ENCODE assay signal across 8 cellular contexts in genomic region chr1:113929750-113930498, GRCh38. TPM values are rescaled to one million over a fixed set of nuclear protein-coding genes. Genes with fewer than 3 reads are reported as not detected.
A peak's percentile ranks its signal among the peaks of the same experiment; 100 is the strongest.
DNase-seq lines count a peak whose midpoint lies in the region; TF ChIP-seq lines count a peak whose summit lies in the region.

No MANE protein-coding gene starts in this region.

- DNase-seq in DMS 273 (lab: John Stamatoyannopoulos, UW; ENCODE audit: unreplicated experiment): peak; percentile 79
- no peak for DNase-seq in DMS 273 treated with DMSO at 0.1 percent for 48 hours (lab: John Stamatoyannopoulos, UW)
- no peak for DNase-seq in HFF-Myc (ENCODE audit: extremely low read depth, low read depth)
- peak; percentile 31 for DNase-seq in NCI-H1105 treated with DMSO at 0.1 percent for 48 hours (lab: John Stamatoyannopoulos, UW)
- peak; percentile 46 for DNase-seq in activated T-cell treated with anti-CD3 and anti-CD28 coated beads for 1 hour (ENCODE audit: low read depth)
- DNase-seq in epithelial cell of proximal tubule (ENCODE audit: low read depth): no peak
- DNase-seq in myocyte (ENCODE audit: low read depth): peak; percentile 51
- peak; percentile 61 for DNase-seq in stimulated activated naive CD4-positive, alpha-beta T cell treated with Interleukin-2 at 50 U/mL for 16 hours (lab: John Stamatoyannopoulos, UW)

- peak overlapping the region; percentile 57 for H3K4me3 ChIP-seq in HFF-Myc (replicated peaks; ENCODE audit: low read depth, low read length)
- H3K4me3 ChIP-seq in epithelial cell of proximal tubule (ENCODE audit: low read depth, low read length): peak overlapping the region; percentile 64

- TF ChIP-seq CTCF in HFF-Myc (IDR thresholded peaks at IDR 0.05; ENCODE audit: low read depth, low read length, missing control alignments): no peak
- TF ChIP-seq CTCF in epithelial cell of proximal tubule (conservative IDR thresholded peaks at IDR 0.05; ENCODE audit: low read depth, low read length): peak; percentile 23

RNA-seq across cellular contexts. Expression of gene HIPK1, which starts 0.8 kb away (rescaled TPM):
- total RNA-seq in epithelial cell of proximal tubule (12.7 and 19.2 TPM in 2 replicates), myocyte (45.0 and 71.9 TPM in 2 replicates)
- 25.5 TPM for polyA plus RNA-seq in myocyte (2012)

RNA-seq across cellular contexts. Expression of gene DCLRE1B, which starts 24.8 kb away (rescaled TPM):
- total RNA-seq in epithelial cell of proximal tubule (7.0 and 14.1 TPM in 2 replicates), myocyte (4.2 and 5.3 TPM in 2 replicates)
- 5.8 TPM for polyA plus RNA-seq in myocyte (2012)

RNA-seq across cellular contexts. Expression of gene AP4B1, which starts 25.3 kb away (rescaled TPM):
- total RNA-seq in epithelial cell of proximal tubule: 9.8 and 12.3 TPM in 2 replicates
- 11.0 and 13.1 TPM in 2 replicates for total RNA-seq in myocyte
- polyA plus RNA-seq in myocyte (2012): 16.3 TPM

RNA-seq across cellular contexts. Expression of gene BCL2L15, which starts 42.5 kb away (rescaled TPM):
- 0.06 and 0.14 TPM in 2 replicates for total RNA-seq in epithelial cell of proximal tubule
- total RNA-seq in myocyte: 0.37 and 4.4 TPM in 2 replicates
- polyA plus RNA-seq in myocyte (2012): 0.26 TPM

RNA-seq across cellular contexts. Expression of gene OLFML3, which starts 49.4 kb away (rescaled TPM):
- 0.12 and 1.0 TPM in 2 replicates for total RNA-seq in epithelial cell of proximal tubule
- 239 and 310 TPM in 2 replicates for total RNA-seq in myocyte
- polyA plus RNA-seq in myocyte (2012): 96.7 TPM

Comparison
In these comparisons a context has a peak if more than half of its experiments do, and no peak if none do; other contexts are left out.
1. DNase-seq: peak in DMS 273 (single experiment), NCI-H1105 treated with DMSO at 0.1 percent for 48 hours (single experiment), activated T-cell treated with anti-CD3 and anti-CD28 coated beads for 1 hour (single experiment), myocyte (single experiment) and stimulated activated naive CD4-positive, alpha-beta T cell treated with Interleukin-2 at 50 U/mL for 16 hours (single experiment); none in DMS 273 treated with DMSO at 0.1 percent for 48 hours (single experiment), HFF-Myc (single experiment) and epithelial cell of proximal tubule (single experiment).